2 cellular contexts compared by ENCODE assay signal in the genomic region with DNA sequence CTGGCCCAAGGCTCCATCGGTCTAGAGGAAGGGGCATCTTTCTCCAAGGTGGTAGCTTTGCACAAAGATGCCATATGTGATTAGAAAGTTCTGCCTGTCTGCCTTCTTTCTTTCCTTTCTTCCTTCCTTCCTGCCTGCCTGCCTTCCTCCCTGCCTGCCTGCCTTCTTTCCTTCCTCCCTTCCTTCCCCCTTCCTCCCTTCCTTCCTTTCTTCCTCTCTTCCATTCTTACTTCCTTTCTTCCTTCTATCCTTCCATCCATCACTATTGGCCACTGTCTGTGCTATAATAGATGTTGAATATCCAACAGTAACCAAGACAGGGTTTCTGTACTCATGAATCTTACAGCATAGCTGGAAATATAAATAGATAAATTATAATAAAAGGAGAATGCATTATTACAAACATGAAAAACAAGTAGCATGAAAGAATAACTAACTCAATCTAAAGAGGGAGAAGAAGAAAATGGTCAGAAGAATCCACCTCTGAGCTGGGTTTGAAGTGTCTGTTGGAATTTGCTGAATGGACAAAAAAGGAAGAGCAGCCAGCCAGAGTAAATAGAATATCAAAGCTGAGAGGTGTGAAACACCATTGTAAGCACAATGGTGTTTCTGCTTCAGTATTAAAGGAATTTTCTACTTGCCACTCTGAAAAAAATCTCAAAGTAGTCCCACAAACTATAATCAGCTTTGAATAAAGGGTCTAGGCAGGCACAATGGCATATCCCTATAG.
A peak's percentile ranks its signal among the peaks of the same experiment; 100 is the strongest.
TF ChIP-seq lines count a peak whose summit lies in the region.

No MANE protein-coding gene starts in this region.

TF ChIP-seq in HepG2, 621 proteins besides CTCF, POLR2A, EP300 and RAD21:
- no peak for TF ChIP-seq ZMYM4 (CRISPR knock-in tag; IDR thresholded peaks at IDR 0.05)
- TF ChIP-seq MAFF (IDR thresholded peaks at IDR 0.05; ENCODE audit: low read depth, low read length): peak; percentile 97
- TF ChIP-seq, protein P1, sequence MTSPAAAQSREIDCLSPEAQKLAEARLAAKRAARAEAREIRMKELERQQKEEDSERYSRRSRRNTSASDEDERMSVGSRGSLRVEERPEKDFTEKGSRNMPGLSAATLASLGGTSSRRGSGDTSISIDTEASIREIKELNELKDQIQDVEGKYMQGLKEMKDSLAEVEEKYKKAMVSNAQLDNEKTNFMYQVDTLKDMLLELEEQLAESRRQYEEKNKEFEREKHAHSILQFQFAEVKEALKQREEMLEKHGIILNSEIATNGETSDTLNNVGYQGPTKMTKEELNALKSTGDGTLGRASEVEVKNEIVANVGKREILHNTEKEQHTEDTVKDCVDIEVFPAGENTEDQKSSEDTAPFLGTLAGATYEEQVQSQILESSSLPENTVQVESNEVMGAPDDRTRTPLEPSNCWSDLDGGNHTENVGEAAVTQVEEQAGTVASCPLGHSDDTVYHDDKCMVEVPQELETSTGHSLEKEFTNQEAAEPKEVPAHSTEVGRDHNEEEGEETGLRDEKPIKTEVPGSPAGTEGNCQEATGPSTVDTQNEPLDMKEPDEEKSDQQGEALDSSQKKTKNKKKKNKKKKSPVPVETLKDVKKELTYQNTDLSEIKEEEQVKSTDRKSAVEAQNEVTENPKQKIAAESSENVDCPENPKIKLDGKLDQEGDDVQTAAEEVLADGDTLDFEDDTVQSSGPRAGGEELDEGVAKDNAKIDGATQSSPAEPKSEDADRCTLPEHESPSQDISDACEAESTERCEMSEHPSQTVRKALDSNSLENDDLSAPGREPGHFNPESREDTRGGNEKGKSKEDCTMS (CRISPR knock-in tag; conservative IDR thresholded peaks at IDR 0.05): no peak
- no peak for TF ChIP-seq SOX6 (IDR thresholded peaks at IDR 0.05)
- no peak for TF ChIP-seq SOX6 (CRISPR knock-in tag; IDR thresholded peaks at IDR 0.05)
- TF ChIP-seq, protein P2, sequence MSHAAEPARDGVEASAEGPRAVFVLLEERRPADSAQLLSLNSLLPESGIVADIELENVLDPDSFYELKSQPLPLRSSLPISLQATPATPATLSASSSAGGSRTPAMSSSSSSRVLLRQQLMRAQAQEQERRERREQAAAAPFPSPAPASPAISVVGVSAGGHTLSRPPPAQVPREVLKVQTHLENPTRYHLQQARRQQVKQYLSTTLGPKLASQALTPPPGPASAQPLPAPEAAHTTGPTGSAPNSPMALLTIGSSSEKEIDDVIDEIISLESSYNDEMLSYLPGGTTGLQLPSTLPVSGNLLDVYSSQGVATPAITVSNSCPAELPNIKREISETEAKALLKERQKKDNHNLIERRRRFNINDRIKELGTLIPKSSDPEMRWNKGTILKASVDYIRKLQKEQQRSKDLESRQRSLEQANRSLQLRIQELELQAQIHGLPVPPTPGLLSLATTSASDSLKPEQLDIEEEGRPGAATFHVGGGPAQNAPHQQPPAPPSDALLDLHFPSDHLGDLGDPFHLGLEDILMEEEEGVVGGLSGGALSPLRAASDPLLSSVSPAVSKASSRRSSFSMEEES (CRISPR knock-in tag; IDR thresholded peaks at IDR 0.05): no peak
- TF ChIP-seq ZNF570 (CRISPR knock-in tag; IDR thresholded peaks at IDR 0.05; ENCODE audit: borderline replicate concordance): no peak
- TF ChIP-seq HOXA7 (CRISPR knock-in tag; IDR thresholded peaks at IDR 0.05): no peak
- TF ChIP-seq MAFK (conservative IDR thresholded peaks at IDR 0.05 in 1 of 2, IDR thresholded peaks at IDR 0.05 in 1 of 2; ENCODE audit: low read length in 2 of 2): peak; percentile 96 to 97
- TF ChIP-seq ZNF350 (CRISPR knock-in tag; IDR thresholded peaks at IDR 0.05; ENCODE audit: borderline replicate concordance, low read depth): no peak

TF ChIP-seq in H1, 55 proteins besides CTCF, POLR2A, EP300 and RAD21:
- peak; percentile 94 for TF ChIP-seq MAFK (IDR thresholded peaks at IDR 0.05; ENCODE audit: low read depth, low read length)
- TF ChIP-seq, protein P3, sequence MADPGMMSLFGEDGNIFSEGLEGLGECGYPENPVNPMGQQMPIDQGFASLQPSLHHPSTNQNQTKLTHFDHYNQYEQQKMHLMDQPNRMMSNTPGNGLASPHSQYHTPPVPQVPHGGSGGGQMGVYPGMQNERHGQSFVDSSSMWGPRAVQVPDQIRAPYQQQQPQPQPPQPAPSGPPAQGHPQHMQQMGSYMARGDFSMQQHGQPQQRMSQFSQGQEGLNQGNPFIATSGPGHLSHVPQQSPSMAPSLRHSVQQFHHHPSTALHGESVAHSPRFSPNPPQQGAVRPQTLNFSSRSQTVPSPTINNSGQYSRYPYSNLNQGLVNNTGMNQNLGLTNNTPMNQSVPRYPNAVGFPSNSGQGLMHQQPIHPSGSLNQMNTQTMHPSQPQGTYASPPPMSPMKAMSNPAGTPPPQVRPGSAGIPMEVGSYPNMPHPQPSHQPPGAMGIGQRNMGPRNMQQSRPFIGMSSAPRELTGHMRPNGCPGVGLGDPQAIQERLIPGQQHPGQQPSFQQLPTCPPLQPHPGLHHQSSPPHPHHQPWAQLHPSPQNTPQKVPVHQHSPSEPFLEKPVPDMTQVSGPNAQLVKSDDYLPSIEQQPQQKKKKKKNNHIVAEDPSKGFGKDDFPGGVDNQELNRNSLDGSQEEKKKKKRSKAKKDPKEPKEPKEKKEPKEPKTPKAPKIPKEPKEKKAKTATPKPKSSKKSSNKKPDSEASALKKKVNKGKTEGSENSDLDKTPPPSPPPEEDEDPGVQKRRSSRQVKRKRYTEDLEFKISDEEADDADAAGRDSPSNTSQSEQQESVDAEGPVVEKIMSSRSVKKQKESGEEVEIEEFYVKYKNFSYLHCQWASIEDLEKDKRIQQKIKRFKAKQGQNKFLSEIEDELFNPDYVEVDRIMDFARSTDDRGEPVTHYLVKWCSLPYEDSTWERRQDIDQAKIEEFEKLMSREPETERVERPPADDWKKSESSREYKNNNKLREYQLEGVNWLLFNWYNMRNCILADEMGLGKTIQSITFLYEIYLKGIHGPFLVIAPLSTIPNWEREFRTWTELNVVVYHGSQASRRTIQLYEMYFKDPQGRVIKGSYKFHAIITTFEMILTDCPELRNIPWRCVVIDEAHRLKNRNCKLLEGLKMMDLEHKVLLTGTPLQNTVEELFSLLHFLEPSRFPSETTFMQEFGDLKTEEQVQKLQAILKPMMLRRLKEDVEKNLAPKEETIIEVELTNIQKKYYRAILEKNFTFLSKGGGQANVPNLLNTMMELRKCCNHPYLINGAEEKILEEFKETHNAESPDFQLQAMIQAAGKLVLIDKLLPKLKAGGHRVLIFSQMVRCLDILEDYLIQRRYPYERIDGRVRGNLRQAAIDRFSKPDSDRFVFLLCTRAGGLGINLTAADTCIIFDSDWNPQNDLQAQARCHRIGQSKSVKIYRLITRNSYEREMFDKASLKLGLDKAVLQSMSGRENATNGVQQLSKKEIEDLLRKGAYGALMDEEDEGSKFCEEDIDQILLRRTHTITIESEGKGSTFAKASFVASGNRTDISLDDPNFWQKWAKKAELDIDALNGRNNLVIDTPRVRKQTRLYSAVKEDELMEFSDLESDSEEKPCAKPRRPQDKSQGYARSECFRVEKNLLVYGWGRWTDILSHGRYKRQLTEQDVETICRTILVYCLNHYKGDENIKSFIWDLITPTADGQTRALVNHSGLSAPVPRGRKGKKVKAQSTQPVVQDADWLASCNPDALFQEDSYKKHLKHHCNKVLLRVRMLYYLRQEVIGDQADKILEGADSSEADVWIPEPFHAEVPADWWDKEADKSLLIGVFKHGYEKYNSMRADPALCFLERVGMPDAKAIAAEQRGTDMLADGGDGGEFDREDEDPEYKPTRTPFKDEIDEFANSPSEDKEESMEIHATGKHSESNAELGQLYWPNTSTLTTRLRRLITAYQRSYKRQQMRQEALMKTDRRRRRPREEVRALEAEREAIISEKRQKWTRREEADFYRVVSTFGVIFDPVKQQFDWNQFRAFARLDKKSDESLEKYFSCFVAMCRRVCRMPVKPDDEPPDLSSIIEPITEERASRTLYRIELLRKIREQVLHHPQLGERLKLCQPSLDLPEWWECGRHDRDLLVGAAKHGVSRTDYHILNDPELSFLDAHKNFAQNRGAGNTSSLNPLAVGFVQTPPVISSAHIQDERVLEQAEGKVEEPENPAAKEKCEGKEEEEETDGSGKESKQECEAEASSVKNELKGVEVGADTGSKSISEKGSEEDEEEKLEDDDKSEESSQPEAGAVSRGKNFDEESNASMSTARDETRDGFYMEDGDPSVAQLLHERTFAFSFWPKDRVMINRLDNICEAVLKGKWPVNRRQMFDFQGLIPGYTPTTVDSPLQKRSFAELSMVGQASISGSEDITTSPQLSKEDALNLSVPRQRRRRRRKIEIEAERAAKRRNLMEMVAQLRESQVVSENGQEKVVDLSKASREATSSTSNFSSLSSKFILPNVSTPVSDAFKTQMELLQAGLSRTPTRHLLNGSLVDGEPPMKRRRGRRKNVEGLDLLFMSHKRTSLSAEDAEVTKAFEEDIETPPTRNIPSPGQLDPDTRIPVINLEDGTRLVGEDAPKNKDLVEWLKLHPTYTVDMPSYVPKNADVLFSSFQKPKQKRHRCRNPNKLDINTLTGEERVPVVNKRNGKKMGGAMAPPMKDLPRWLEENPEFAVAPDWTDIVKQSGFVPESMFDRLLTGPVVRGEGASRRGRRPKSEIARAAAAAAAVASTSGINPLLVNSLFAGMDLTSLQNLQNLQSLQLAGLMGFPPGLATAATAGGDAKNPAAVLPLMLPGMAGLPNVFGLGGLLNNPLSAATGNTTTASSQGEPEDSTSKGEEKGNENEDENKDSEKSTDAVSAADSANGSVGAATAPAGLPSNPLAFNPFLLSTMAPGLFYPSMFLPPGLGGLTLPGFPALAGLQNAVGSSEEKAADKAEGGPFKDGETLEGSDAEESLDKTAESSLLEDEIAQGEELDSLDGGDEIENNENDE (IDR thresholded peaks at IDR 0.05; ENCODE audit: insufficient replicate concordance, low read length): no peak
